ENCODE assay signal across 8 cellular contexts in genomic region chr6:108294787-108295625, GRCh38. TPM values are rescaled to one million over a fixed set of nuclear protein-coding genes. Genes with fewer than 3 reads are reported as not detected.
DNase-seq lines count a peak whose midpoint lies in the region; ATAC-seq, FAIRE-seq and TF ChIP-seq lines count a peak whose summit lies in the region.

Gene AFG1L (plus strand): TSS chr6:108295054. CDS start chr6:108295080, 26 bp downstream.

- H2AFZ ChIP-seq in OCI-LY7 (ENCODE audit: low read length): peak within 1 kb of the TSS; percentile 86

- H3K4me1 ChIP-seq in OCI-LY7 (ENCODE audit: insufficient read depth, low read length, poor library complexity, severe bottlenecking): peaks cover 11% of the 10 kb centered on the region

- peaks cover 19% of the 10 kb centered on the region; the same call in 1 of the 2 replicates for H3K79me2 ChIP-seq in OCI-LY7 (ENCODE audit: insufficient read depth, low read depth, low read length)

- peak within 1 kb of the TSS; percentile 76 for H3K4me3 ChIP-seq in OCI-LY7 (ENCODE audit: low read depth, low read length, poor library complexity, severe bottlenecking)
- peak within 1 kb of the TSS; percentile 82 for H3K4me3 ChIP-seq in epithelial cell of proximal tubule (ENCODE audit: low read depth, low read length)

- no peaks in the 10 kb centered on the region for H3K36me3 ChIP-seq in OCI-LY7 (ENCODE audit: insufficient read depth, low read length)

- intact Hi-C loops in OCI-LY7 (cut with micrococcal nuclease; ENCODE audit: unreplicated experiment): loop anchor here (1.0 kb wide), 1 partner anchor 34 kb away; the partner anchor contains the start of gene SNX3

- no peaks in the 10 kb centered on the region for H4K20me1 ChIP-seq in OCI-LY7 (ENCODE audit: insufficient read depth, low read length)

- no peaks in the 10 kb centered on the region for H3K9me2 ChIP-seq in OCI-LY7 (ENCODE audit: insufficient read depth, low read length)

- no peak for TF ChIP-seq CTCF in D721Med (IDR thresholded peaks at IDR 0.05; ENCODE audit: insufficient read depth, missing control alignments)
- TF ChIP-seq CTCF in OCI-LY7 (conservative IDR thresholded peaks at IDR 0.05; ENCODE audit: low read length): no peak
- no peak for TF ChIP-seq CTCF in epithelial cell of proximal tubule (conservative IDR thresholded peaks at IDR 0.05; ENCODE audit: low read depth, low read length)

- peak; percentile 51 for DNase-seq in D721Med (ENCODE audit: insufficient read length, low spot score)
- DNase-seq in HUDEP-2 (lab: John Stamatoyannopoulos, UW; ENCODE audit: unreplicated experiment in 76 of 76): peak; percentile 54 to 98 (median 94)
- DNase-seq in OCI-LY7 (ENCODE audit: low spot score): peak; percentile 83
- peak; percentile 82 for DNase-seq in activated T-cell treated with anti-CD3 and anti-CD28 coated beads for 48 hours (ENCODE audit: low read depth)
- peak; percentile 61 for DNase-seq in epithelial cell of proximal tubule (ENCODE audit: low read depth)
- peak; percentile 93 for DNase-seq in mucosa of gallbladder (ENCODE audit: low spot score)
- DNase-seq in stimulated activated CD8-positive, alpha-beta memory T cell treated with anti-CD3 and anti-CD28 coated beads, Interleukin-4, amount 100 ng/mL, for 24 hours (ENCODE audit: low read depth): peak; percentile 79

- FAIRE-seq in D721Med (lab: Jason Lieb, UNC): no peak

- CTCF ChIA-PET in OCI-LY7 (lab: Charles Lee; ENCODE audit: unreplicated experiment): interaction anchor here (0.8 kb wide), 1 partner anchor 10 kb away, joined by 5 read pairs; no protein-coding TSS in a partner anchor

- no peaks in the 10 kb centered on the region for H3K9me3 ChIP-seq in OCI-LY7 (ENCODE audit: low read length)

- no TSS peak for BruUV-seq in OCI-LY7 (replicated peaks; lab: Mats Ljungman, UMichigan)

- ATAC-seq in GM21390 (IDR thresholded peaks at IDR 0.05; ENCODE audit: unreplicated experiment): peak; percentile 87

- H3K27ac ChIP-seq in OCI-LY7 (ENCODE audit: low read depth, low read length, poor library complexity, severe bottlenecking): peak within 1 kb of the TSS; percentile 73

- H3K4me2 ChIP-seq in OCI-LY7 (ENCODE audit: low read length): peak within 1 kb of the TSS; percentile 92

- POLR2A ChIA-PET in OCI-LY7 (lab: Charles Lee): interaction anchor here (0.5 to 3.0 kb wide), 20 partner anchors 8 to 1835 kb away, joined by 3 to 30 read pairs (median 3); no protein-coding TSS in a partner anchor

RNA-seq across cellular contexts. Expression of gene AFG1L, which starts in this region (rescaled TPM):
- 9.0 and 9.8 TPM in 2 replicates for total RNA-seq in OCI-LY7 (2014; rRNA removed; shearing (Covaris generic))
- total RNA-seq in OCI-LY7 (2022) (8.9 and 11.5 TPM in 2 replicates), epithelial cell of proximal tubule (1.8 and 6.0 TPM in 2 replicates), mucosa of gallbladder (8.0 TPM)

Comparison
In these comparisons a context has a peak if more than half of its experiments do, and no peak if none do; other contexts are left out.
1. Peak in every context shown above with its lines: DNase-seq, ATAC-seq, H3K4me3 ChIP-seq and H3K27ac ChIP-seq.